ENCODE assay signal across 1 cellular context in the genomic region with DNA sequence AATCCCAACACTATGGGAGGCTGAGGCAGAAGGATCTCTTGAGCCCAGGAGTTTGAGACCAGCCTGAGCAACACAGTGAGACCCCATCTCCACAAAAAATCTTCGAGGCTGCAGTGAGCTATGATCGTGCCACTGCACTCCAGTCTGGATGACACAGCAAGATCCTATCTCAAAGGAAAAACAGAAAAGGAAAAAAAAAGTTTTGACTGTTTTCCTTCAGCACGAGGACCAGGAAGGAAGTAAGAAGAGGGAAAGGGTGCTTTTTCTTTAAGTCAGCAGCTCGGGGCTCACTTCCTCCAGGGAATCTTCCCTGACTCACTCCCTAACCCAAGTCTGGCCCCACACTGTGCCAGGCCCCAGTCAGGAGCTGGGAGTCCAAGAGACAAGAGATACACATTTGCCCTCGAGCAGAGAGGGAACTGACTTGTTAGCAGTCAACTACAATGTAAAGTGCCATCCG.
TF ChIP-seq lines count a peak whose summit lies in the region.

No MANE protein-coding gene starts in this region.

TF ChIP-seq in H1, 55 proteins besides CTCF, POLR2A, EP300 and RAD21 (continued from another document):
- TF ChIP-seq HDAC2 (IDR thresholded peaks at IDR 0.05; ENCODE audit: borderline replicate concordance in 1 of 2, low read depth in 2 of 2, low read length in 2 of 2): no peak
- no peak for TF ChIP-seq PHF8 (conservative IDR thresholded peaks at IDR 0.05; ENCODE audit: low read depth, low read length)
- no peak for TF ChIP-seq RBBP5 (IDR thresholded peaks at IDR 0.05; ENCODE audit: borderline replicate concordance, low read depth, low read length)
- TF ChIP-seq SAP30 (IDR thresholded peaks at IDR 0.05; ENCODE audit: insufficient read depth, insufficient replicate concordance, low read length): no peak
- no peak for TF ChIP-seq CEBPB (IDR thresholded peaks at IDR 0.05; ENCODE audit: low read depth, low read length)
- no peak for TF ChIP-seq SUZ12 (IDR thresholded peaks at IDR 0.05; ENCODE audit: low read length)
